ENCODE assay signal across 10 cellular contexts in genomic region chr3:190323241-190323617, GRCh38. TPM values are rescaled to one million over a fixed set of nuclear protein-coding genes. Genes with fewer than 3 reads are reported as not detected.
DNase-seq lines count a peak whose midpoint lies in the region; ATAC-seq, FAIRE-seq and TF ChIP-seq lines count a peak whose summit lies in the region.
"Had no signal": no experiment of that assay in that cellular context is flagged by ENCODE, and none has a peak within 500 bp of the region (broad histone marks: within the 10 kb centered on the region; RNA-seq: fewer than 3 reads in every experiment).

No MANE protein-coding gene starts in this region.

- intact Hi-C loops in A673 (cut with micrococcal nuclease; ENCODE audit: unreplicated experiment): loop anchor here (2.0 to 5.0 kb wide), 2 partner anchors 54 to 98 kb away; no protein-coding TSS in a partner anchor
- intact Hi-C loops in kidney (cut with DNase I): no loop called here

- no peak for ATAC-seq in HG03460 (IDR thresholded peaks at IDR 0.05; ENCODE audit: unreplicated experiment)

- no peaks in the 10 kb centered on the region for H3K27me3 ChIP-seq in A673 (replicated peaks; ENCODE audit: insufficient read depth, low read depth, low read length, poor library complexity)
- no peaks in the 10 kb centered on the region for H3K27me3 ChIP-seq in Loucy (ENCODE audit: insufficient read depth, low read length, poor library complexity, severe bottlenecking)
- H3K27me3 ChIP-seq in duodenal mucosa (ENCODE audit: control insufficient read depth in 1 of 2, insufficient read depth in 2 of 2, low read length in 2 of 2): peaks cover 11% of the 10 kb centered on the region in 2 donors

- H3K4me1 ChIP-seq in A673 (ENCODE audit: insufficient read depth, low read length, poor library complexity, severe bottlenecking) (peaks cover 51% of the 10 kb centered on the region), Loucy (ENCODE audit: insufficient read depth, low read length, poor library complexity, severe bottlenecking) (no peaks in the 10 kb centered on the region), duodenal mucosa (ENCODE audit: control insufficient read depth in 1 of 2, insufficient read depth in 2 of 2, low read length in 2 of 2) (peaks cover 8 to 12% of the 10 kb centered on the region in 2 donors), kidney (ENCODE audit: control insufficient read depth in 1 of 2, insufficient read depth in 1 of 2, low read depth in 1 of 2, low read length in 2 of 2) (peaks cover 4 to 6% of the 10 kb centered on the region in 2 donors)

- DNase-seq in A673 (ENCODE audit: low spot score) (no peak), midbrain (lab: John Stamatoyannopoulos, UW) (peak; percentile 11), dedifferentiated amniotic fluid mesenchymal stem cell (ENCODE audit: extremely low spot score) (no peak), kidney (no peak)
- no peak for DNase-seq in stimulated activated CD8-positive, alpha-beta memory T cell treated with anti-CD3 and anti-CD28 coated beads, Interleukin-4, amount 100 ng/mL, for 48 hours
- DNase-seq: mesendoderm had no signal

- CTCF ChIA-PET in A673 (lab: Charles Lee): interaction anchor here (1.3 to 1.9 kb wide), 6 partner anchors 10 to 362 kb away, joined by 3 to 9 read pairs (median 6); no protein-coding TSS in a partner anchor

- H2AFZ ChIP-seq in Loucy (ENCODE audit: low read length): 0 out of 2 replicates have a peak overlapping the region, but pooled peaks have one; percentile 0

- H3K4me3 ChIP-seq in A673 (ENCODE audit: low read depth, low read length, poor library complexity, severe bottlenecking) (peak overlapping the region; percentile 78), Loucy (ENCODE audit: low read length, poor library complexity, severe bottlenecking) (no peak overlapping the region), duodenal mucosa (ENCODE audit: low read depth in 1 of 2, low read length in 2 of 2) (peak overlapping the region; percentile 71 to 73), kidney (ENCODE audit: low read length in 2 of 2) (no peak overlapping the region)

- H3K27ac ChIP-seq in A673 (ENCODE audit: low read depth, low read length, poor library complexity, severe bottlenecking) (no peak overlapping the region), duodenal mucosa (ENCODE audit: low read depth, low read length) (no peak overlapping the region), kidney (ENCODE audit: low read depth in 2 of 2, low read length in 2 of 2) (no peak overlapping the region)

- POLR2A ChIA-PET in A673 (lab: Charles Lee; ENCODE audit: low non-redundant PET): no interaction called here

- BruUV-seq in A673 (replicated peaks; lab: Mats Ljungman, UMichigan): no TSS peak

- TF ChIP-seq CTCF in A673 (conservative IDR thresholded peaks at IDR 0.05; ENCODE audit: low read depth, low read length): no peak
- no peak for TF ChIP-seq CTCF in Loucy (conservative IDR thresholded peaks at IDR 0.05; ENCODE audit: low read length)
- no peak for TF ChIP-seq CTCF in kidney (IDR thresholded peaks at IDR 0.05; ENCODE audit: borderline replicate concordance, extremely low read depth, insufficient read depth)

- H3K9me3 ChIP-seq in A673 (ENCODE audit: low read depth, low read length, poor library complexity, severe bottlenecking) (no peaks in the 10 kb centered on the region), Loucy (ENCODE audit: insufficient read depth, low read depth, low read length) (no peaks in the 10 kb centered on the region), duodenal mucosa (ENCODE audit: control insufficient read depth in 1 of 2, low read length in 2 of 2) (no peaks in the 10 kb centered on the region), kidney (ENCODE audit: control insufficient read depth in 1 of 2, low read length in 2 of 2) (no peaks in the 10 kb centered on the region)

- H3K79me2 ChIP-seq in Loucy (ENCODE audit: insufficient read depth, low read length): no peaks in the 10 kb centered on the region

- FAIRE-seq in kidney (lab: Jason Lieb, UNC): no peak
- FAIRE-seq: RCC 7860 had no signal

- H3K36me3 ChIP-seq in A673 (ENCODE audit: insufficient read depth, low read length, poor library complexity, severe bottlenecking) (peaks cover 8% of the 10 kb centered on the region), Loucy (ENCODE audit: insufficient read depth, low read length) (no peaks in the 10 kb centered on the region), duodenal mucosa (ENCODE audit: control insufficient read depth in 1 of 2, insufficient read depth in 2 of 2, low read length in 2 of 2) (no peaks in the 10 kb centered on the region), kidney (ENCODE audit: control insufficient read depth in 1 of 2, insufficient read depth in 2 of 2, low read length in 2 of 2) (no peaks in the 10 kb centered on the region)

- H3K4me2 ChIP-seq in Loucy (ENCODE audit: low read depth, low read length, poor library complexity, severe bottlenecking): no peak overlapping the region

- H3K9ac ChIP-seq in Loucy (ENCODE audit: low read depth, low read length, poor library complexity, severe bottlenecking): no peak overlapping the region
- no peak overlapping the region for H3K9ac ChIP-seq in duodenal mucosa (ENCODE audit: low read depth in 1 of 2, low read length in 2 of 2)
- H3K9ac ChIP-seq in kidney (ENCODE audit: low read length in 2 of 2): no peak overlapping the region

- no peaks in the 10 kb centered on the region for H3K9me2 ChIP-seq in Loucy (replicated peaks; ENCODE audit: low read depth, low read length)

- H3F3A ChIP-seq in Loucy (ENCODE audit: low read depth): no peaks in the 10 kb centered on the region

- H4K20me1 ChIP-seq in Loucy (ENCODE audit: insufficient read depth, low read length, poor library complexity, severe bottlenecking): no peaks in the 10 kb centered on the region

RNA-seq across cellular contexts. Expression of gene CLDN1, which starts 1.0 kb away (rescaled TPM):
- total RNA-seq in A673 (2021) (173 and 184 TPM in 2 replicates), kidney (86.0 TPM)
- 6.2 TPM for polyA plus RNA-seq in kidney (ENCODE audit: insufficient read depth, low read depth, low replicate concordance)

Comparison
In these comparisons a context has a peak if more than half of its experiments do, and no peak if none do; other contexts are left out.
1. H3K4me3 ChIP-seq: peak in A673 (single experiment) and duodenal mucosa (2 of 2); none in Loucy (single experiment) and kidney (0 of 2).